In genomic region chr17:7440823-7441174, GRCh38 we compare ENCODE assay signal across 8 cellular contexts. TPM values are rescaled to one million over a fixed set of nuclear protein-coding genes. Genes with fewer than 3 reads are reported as not detected.
DNase-seq lines count a peak whose midpoint lies in the region; ATAC-seq, FAIRE-seq and TF ChIP-seq lines count a peak whose summit lies in the region.

No MANE protein-coding gene starts in this region.

- H2BK15ac ChIP-seq in IMR-90 (ENCODE audit: low read depth, low read length) = 0 out of 3 replicates have a peak overlapping the region, but pooled peaks have one; percentile 23

- peak overlapping the region; percentile 68; the same call in 1 of the 2 replicates for H2AK5ac ChIP-seq in IMR-90 (ENCODE audit: low read depth, low read length)

- H4K20me1 ChIP-seq in IMR-90 (ENCODE audit: insufficient read depth, low read length) (peaks cover 3% of the 10 kb centered on the region; the same call in 1 of the 2 replicates), K562 (replicated peaks; ENCODE audit: control insufficient read depth, insufficient read depth, low read length) (no peaks in the 10 kb centered on the region)

- H4K91ac ChIP-seq in IMR-90 (ENCODE audit: insufficient read depth, low read depth, low read length) = peak overlapping the region; percentile 74; the same call in 1 of the 2 replicates

- peaks cover 0 to 2% of the 10 kb centered on the region in 2 experiments; a peak in 1 of 4 replicates for H3K79me1 ChIP-seq in IMR-90 (ENCODE audit: low read depth in 1 of 2, low read length in 2 of 2)

- no peaks in the 10 kb centered on the region for H3K36me3 ChIP-seq in Caco-2 (ENCODE audit: control insufficient read depth, insufficient read depth, low read length)
- no peaks in the 10 kb centered on the region for H3K36me3 ChIP-seq in IMR-90 (ENCODE audit: control insufficient read depth, insufficient read depth, low read length)
- H3K36me3 ChIP-seq in K562 (ENCODE audit: control insufficient read depth, insufficient read depth, low read length) = no peaks in the 10 kb centered on the region
- H3K36me3 ChIP-seq in mesodermal cell (ENCODE audit: control insufficient read depth, insufficient read depth, low read length) = no peaks in the 10 kb centered on the region

- no peak overlapping the region for H2BK5ac ChIP-seq in IMR-90 (ENCODE audit: low read depth, low read length, poor library complexity, severe bottlenecking)

- TF ChIP-seq RAD21 in IMR-90 (IDR thresholded peaks at IDR 0.05; ENCODE audit: low read length) = no peak
- no peak for TF ChIP-seq RAD21 in K562 (CRISPR knock-in tag; conservative IDR thresholded peaks at IDR 0.05 in 1 of 2, IDR thresholded peaks at IDR 0.05 in 1 of 2)

- in situ Hi-C loops in IMR-90 (cut with MboI; ENCODE audit: low sequenced_read_pairs) = no loop called here
- in situ Hi-C loops in K562 (cut with MboI) = no loop called here

- TF ChIP-seq POLR2A in IMR-90 (IDR thresholded peaks at IDR 0.05; ENCODE audit: low read depth, low read length) (no peak), K562 (conservative IDR thresholded peaks at IDR 0.05) (no peak)

- H3K4ac ChIP-seq in IMR-90 (ENCODE audit: low read depth, low read length) = peak overlapping the region; percentile 51; the same call in 1 of the 2 replicates

- BruUV-seq in Caco-2 (replicated peaks; lab: Mats Ljungman, UMichigan) (no TSS peak), IMR-90 (replicated peaks; lab: Mats Ljungman, UMichigan) (no TSS peak), K562 (replicated peaks; lab: Mats Ljungman, UMichigan) (no TSS peak)

- peak overlapping the region; percentile 89 for H3K4me3 Mint-ChIP-seq in Caco-2 (ENCODE audit: unreplicated experiment)

- H3K79me2 ChIP-seq in K562 (ENCODE audit: control insufficient read depth, insufficient read depth, low read length) = peaks cover 7% of the 10 kb centered on the region; the same call in 2 of the 3 replicates

- TF ChIP-seq EP300 in K562 (IDR thresholded peaks at IDR 0.05; ENCODE audit: low read length) = no peak

- H2BK120ac ChIP-seq in IMR-90 (ENCODE audit: low read depth, low read length) = no peak overlapping the region

- WGBS in IMR-90 (ENCODE audit: extremely low coverage in 2 of 2, insufficient read length in 1 of 2), 2 experiments = 5% methylated on average over 3 of the region's 12 CpGs; no CpG with 5 or more reads in 1 of the 2 experiments
- 3% methylated on average over 10 of the region's 12 CpGs for WGBS in K562 (ENCODE audit: insufficient coverage, low coverage, missing lambda C conversion rate)
- 3 to 11% methylated on average over 7 to 10 of the region's 12 CpGs for WGBS in mesodermal cell (ENCODE audit: insufficient coverage in 2 of 2), 2 experiments

- H3K9ac ChIP-seq in IMR-90 (ENCODE audit: low read depth, low read length) = peak overlapping the region; percentile 67; the same call in 1 of the 2 replicates
- peak overlapping the region in 1 of 2 experiments; percentile 84; a peak in 3 of 4 replicates for H3K9ac ChIP-seq in K562 (ENCODE audit: insufficient read depth in 1 of 2, low read depth in 2 of 2, low read length in 2 of 2)

- peak overlapping the region; percentile 97; the same call in 1 of the 2 replicates for H4K5ac ChIP-seq in IMR-90 (ENCODE audit: low read depth, low read length)

- no peak overlapping the region for H2BK20ac ChIP-seq in IMR-90 (ENCODE audit: low read depth, low read length)

- H3K4me2 ChIP-seq in IMR-90 (ENCODE audit: low read depth, low read length) (peak overlapping the region; percentile 80; the same call in 1 of the 2 replicates), K562 (ENCODE audit: insufficient read depth, low read length) (peak overlapping the region; percentile 54; the same call in 1 of the 2 replicates)

- 0 out of 2 replicates have a peak, but pooled peaks cover 8% of the 10 kb centered on the region for H3K9me1 ChIP-seq in IMR-90 (ENCODE audit: insufficient read depth, low read length)
- H3K9me1 ChIP-seq in K562 (ENCODE audit: control insufficient read depth, insufficient read depth, low read length) = peaks cover 3% of the 10 kb centered on the region

- no peak for ATAC-seq in IMR-90 (ENCODE audit: low read depth)
- peak; percentile 50 for ATAC-seq in K562
- no peak for ATAC-seq in GM19023 (IDR thresholded peaks at IDR 0.05; ENCODE audit: unreplicated experiment)

- H3K36me3 Mint-ChIP-seq in Caco-2 (ENCODE audit: insufficient read depth, unreplicated experiment) = peaks cover 13% of the 10 kb centered on the region

- no peaks in the 10 kb centered on the region for H3K9me3 ChIP-seq in Caco-2
- H3K9me3 ChIP-seq in IMR-90 (ENCODE audit: control insufficient read depth, insufficient read depth, low read length) = no peaks in the 10 kb centered on the region
- no peaks in the 10 kb centered on the region for H3K9me3 ChIP-seq in K562 (replicated peaks; ENCODE audit: control insufficient read depth, insufficient read depth, low read depth, low read length)
- no peaks in the 10 kb centered on the region for H3K9me3 ChIP-seq in mesodermal cell (ENCODE audit: control insufficient read depth, low read length)

- no peak overlapping the region for H3K23ac ChIP-seq in IMR-90 (ENCODE audit: low read depth, low read length)

- no peak overlapping the region for H3K4me3 ChIP-seq in Caco-2 (ENCODE audit: low read depth, low read length)
- no peak overlapping the region for H3K4me3 ChIP-seq in IMR-90 (ENCODE audit: insufficient read depth, low read depth, low read length)
- H3K4me3 ChIP-seq in K562 = no peak overlapping the region
- peak overlapping the region; percentile 75 for H3K4me3 ChIP-seq in mesodermal cell (ENCODE audit: extremely low read depth, insufficient read depth, low read length, poor library complexity, severe bottlenecking)

- H2AFZ ChIP-seq in IMR-90 (replicated peaks; ENCODE audit: low read length, poor library complexity) (peak overlapping the region; percentile 84), K562 (ENCODE audit: low read depth, low read length) (0 out of 2 replicates have a peak overlapping the region, but pooled peaks have one; percentile 47)

- no peaks in the 10 kb centered on the region for H3K9me3 Mint-ChIP-seq in Caco-2 (ENCODE audit: unreplicated experiment)

- H3K27ac Mint-ChIP-seq in Caco-2 (ENCODE audit: unreplicated experiment) = no peak overlapping the region

- H3K27me3 ChIP-seq in Caco-2 (replicated peaks; ENCODE audit: control insufficient read depth, insufficient read depth, low read length) (no peaks in the 10 kb centered on the region), IMR-90 (ENCODE audit: control insufficient read depth, insufficient read depth, low read length) (peaks cover 36% of the 10 kb centered on the region), K562 (ENCODE audit: control insufficient read depth in 2 of 2, insufficient read depth in 2 of 2, low read length in 2 of 2) (no peaks in the 10 kb centered on the region)

- no peaks in the 10 kb centered on the region for H3K27me3 Mint-ChIP-seq in Caco-2 (ENCODE audit: insufficient read depth, unreplicated experiment)

- H3K27ac ChIP-seq in IMR-90 (ENCODE audit: insufficient read depth, low read length) = no peak overlapping the region; the same call in 1 of the 2 replicates
- H3K27ac ChIP-seq in K562 (ENCODE audit: extremely low read depth, low read depth, low read length) = no peak overlapping the region; the same call in 2 of the 3 replicates
- peak overlapping the region; percentile 91 for H3K27ac ChIP-seq in mesodermal cell (ENCODE audit: low read depth, low read length, severe bottlenecking)

- DNase-seq in Caco-2 (no peak), IMR-90 (no peak), K562 (ENCODE audit: extremely low read depth in 1 of 4, low spot score in 3 of 4) (peak; percentile 52 to 67 (median 52)), cerebellar cortex (ENCODE audit: low spot score) (no peak), NCI-H2171 treated with DMSO at 0.1 percent for 48 hours (lab: John Stamatoyannopoulos, UW) (no peak), foreskin melanocyte (no peak)

- H3K18ac ChIP-seq in IMR-90 (ENCODE audit: low read depth, low read length) = no peak overlapping the region

- H3K4me1 ChIP-seq in Caco-2 (no peaks in the 10 kb centered on the region), IMR-90 (ENCODE audit: control insufficient read depth, insufficient read depth, low read length) (peaks cover 22% of the 10 kb centered on the region), K562 (replicated peaks in 1 of 2; ENCODE audit: control insufficient read depth in 2 of 2, insufficient read depth in 2 of 2, low read length in 2 of 2) (peaks cover 20 to 74% of the 10 kb centered on the region in 2 experiments; a peak in 4 of 5 replicates), mesodermal cell (ENCODE audit: control insufficient read depth, insufficient read depth, low read length, poor library complexity, severe bottlenecking) (peaks cover 19% of the 10 kb centered on the region)

- CTCF ChIA-PET in Caco-2 (lab: Charles Lee) (interaction anchor here (0.8 to 1.7 kb wide), 2 partner anchors 61 to 120 kb away, joined by 3 to 8 read pairs; no protein-coding TSS in a partner anchor), IMR-90 (lab: Yijun Ruan, JAX) (no interaction called here), K562 (lab: Yijun Ruan, JAX; ENCODE audit: low intra/inter-chr PET ratio) (no interaction called here)

- POLR2A ChIA-PET in Caco-2 (lab: Charles Lee) (no interaction called here), IMR-90 (lab: Charles Lee; ENCODE audit: unreplicated experiment) (interaction anchor here (0.6 kb wide), 3 partner anchors 28 to 934 kb away, joined by 3 to 8 read pairs (median 7); no protein-coding TSS in a partner anchor), K562 (lab: Yijun Ruan, JAX) (interaction anchor here (0.6 to 2.0 kb wide), 5 partner anchors 36 to 68 kb away, joined by 3 to 8 read pairs (median 6); partner anchors contain the start of genes POLR2A and ZBTB4)

- H3K56ac ChIP-seq in IMR-90 (ENCODE audit: extremely low read depth, insufficient read depth, low read length) = no peak overlapping the region

- H3K14ac ChIP-seq in IMR-90 (replicated peaks; ENCODE audit: low read depth, low read length) = no peak overlapping the region

- peak overlapping the region; percentile 67 to 94; a peak in 2 of 4 replicates for H4K8ac ChIP-seq in IMR-90 (ENCODE audit: low read depth in 2 of 2, low read length in 2 of 2)

- intact Hi-C loops in Caco-2 (cut with micrococcal nuclease; ENCODE audit: unreplicated experiment) = no loop called here
- intact Hi-C loops in IMR-90 (cut with micrococcal nuclease) = no loop called here
- intact Hi-C loops in K562 (cut with micrococcal nuclease) = no loop called here

- H3K4me1 Mint-ChIP-seq in Caco-2 (ENCODE audit: low read depth, unreplicated experiment) = peaks cover 6% of the 10 kb centered on the region

- TF ChIP-seq CTCF in Caco-2 (IDR thresholded peaks at IDR 0.05; ENCODE audit: insufficient read depth in 1 of 2, low read depth in 1 of 2, low read length in 1 of 2, severe bottlenecking in 1 of 2, unreplicated experiment in 1 of 2) (no peak), IMR-90 (conservative IDR thresholded peaks at IDR 0.05; ENCODE audit: low read depth, low read length) (no peak), K562 (IDR thresholded peaks at IDR 0.05 in 2 of 3, conservative IDR thresholded peaks at IDR 0.05 in 1 of 3; ENCODE audit: insufficient read depth in 2 of 3, low read depth in 1 of 3, low read length in 3 of 3) (0 out of 6 replicates have a peak, but pooled peaks of 1 of the 3 experiments have one; percentile 8)

- dilution Hi-C loops in IMR-90 (cut with HindIII; ENCODE audit: low sequenced_read_pairs, unreplicated experiment) = no loop called here

- peak; percentile 74 for FAIRE-seq in K562 (lab: Jason Lieb, UNC)

- H2AK9ac ChIP-seq in IMR-90 (replicated peaks; ENCODE audit: low read depth, low read length, poor library complexity) = peak overlapping the region; percentile 93

RNA-seq across cellular contexts. Expression of gene FGF11, which starts 1.5 kb away (rescaled TPM):
- total RNA-seq in Caco-2 (2022) = 0.91 and 1.3 TPM in 2 replicates
- 0.18 and 0.28 TPM in 2 replicates for total RNA-seq in IMR-90 (2012; rRNA removed)
- 0.99 and 1.1 TPM in 2 replicates for polyA plus RNA-seq in IMR-90 (2012; rRNA removed)
- 0.96 and 1.8 TPM in 2 replicates for polyA plus RNA-seq in IMR-90 (2012; cell fraction: cytosol; rRNA removed)
- 3.8 and 3.9 TPM in 2 replicates for polyA plus RNA-seq in IMR-90 (2012; cell fraction: nucleus; rRNA removed; ENCODE audit: low replicate concordance)
- total RNA-seq in K562 (2011; cell fraction: chromatin; rRNA removed; ENCODE audit: low replicate concordance) = 5.6 and 12.1 TPM in 2 replicates
- total RNA-seq in K562 (2011; cell fraction: nucleolus; rRNA removed) = 6.7 and 7.5 TPM in 2 replicates
- 7.7 and 14.8 TPM in 2 replicates for total RNA-seq in K562 (2011; cell fraction: nucleoplasm; rRNA removed)
- 3.0 and 3.5 TPM in 2 replicates for total RNA-seq in K562 (2014; rRNA removed)
- total RNA-seq in K562 (2014; rRNA removed; fragmentation: Illumina TruSeq; extraction: Trizol) = 2.7 and 3.2 TPM in 2 replicates
- total RNA-seq in K562 (2015; rRNA removed; fragmentation: Illumina TruSeq; extraction: Trizol) = 2.2 and 3.3 TPM in 2 replicates
- total RNA-seq in K562 (2021) = 4.4 and 5.8 TPM in 2 replicates
- 4.7 and 10.4 TPM in 2 replicates for polyA plus RNA-seq in K562 (2011; rRNA removed)
- 5.5 and 8.1 TPM in 2 replicates for polyA plus RNA-seq in K562 (2011; cell fraction: cytosol; rRNA removed)
- 23.3 and 26.0 TPM in 2 replicates for polyA plus RNA-seq in K562 (2011; cell fraction: nucleus; rRNA removed)
- 6.5 and 7.3 TPM in 2 replicates for polyA plus RNA-seq in K562 (2012)
- 6.1 and 7.5 TPM in 2 replicates for polyA plus RNA-seq in K562 (2014; fragmentation: Illumina TruSeq; extraction: Trizol)
- 1 to 10 TPM; 1.2 to 1.4 TPM for polyA plus RNA-seq in K562 (2014; fragmentation: Nextera tagmentation; extraction: Ambion mirVana)
- polyA plus RNA-seq in K562 (2014; rRNA removed) = 3.2 and 3.4 TPM in 2 replicates
- 2.2 and 3.4 TPM in 2 replicates for polyA minus RNA-seq in K562 (2011; rRNA and poly(A)+ RNA removed)
- polyA minus RNA-seq in K562 (2011; cell fraction: cytosol; rRNA and poly(A)+ RNA removed) = 1.9 and 3.9 TPM in 2 replicates
- polyA minus RNA-seq in K562 (2011; cell fraction: nucleus; rRNA and poly(A)+ RNA removed) = 2.7 and 5.2 TPM in 2 replicates
- polyA plus RNA-seq in mesodermal cell (2013, experiment 1 of 2) = 10.0 TPM
- 6.1 TPM for polyA plus RNA-seq in mesodermal cell (2013, experiment 2 of 2)

RNA-seq across cellular contexts. Expression of gene CHRNB1, which starts 4.1 kb away (rescaled TPM):
- 1.7 and 2.6 TPM in 2 replicates for total RNA-seq in Caco-2 (2022)
- 4.2 and 4.3 TPM in 2 replicates for total RNA-seq in IMR-90 (2012; rRNA removed)
- 6.0 and 6.4 TPM in 2 replicates for polyA plus RNA-seq in IMR-90 (2012; rRNA removed)
- polyA plus RNA-seq in IMR-90 (2012; cell fraction: cytosol; rRNA removed) = 7.0 and 8.0 TPM in 2 replicates
- 0.76 and 1.6 TPM in 2 replicates for polyA plus RNA-seq in IMR-90 (2012; cell fraction: nucleus; rRNA removed; ENCODE audit: low replicate concordance)
- total RNA-seq in K562 (2011; cell fraction: chromatin; rRNA removed; ENCODE audit: low replicate concordance) = 8.4 and 14.2 TPM in 2 replicates
- total RNA-seq in K562 (2011; cell fraction: nucleolus; rRNA removed) = 9.3 and 9.7 TPM in 2 replicates
- total RNA-seq in K562 (2011; cell fraction: nucleoplasm; rRNA removed) = 10.6 and 13.7 TPM in 2 replicates
- 4.7 and 5.0 TPM in 2 replicates for total RNA-seq in K562 (2014; rRNA removed)
- 4.8 and 5.1 TPM in 2 replicates for total RNA-seq in K562 (2014; rRNA removed; fragmentation: Illumina TruSeq; extraction: Trizol)
- total RNA-seq in K562 (2015; rRNA removed; fragmentation: Illumina TruSeq; extraction: Trizol) = 6.3 and 6.6 TPM in 2 replicates
- total RNA-seq in K562 (2021) = 4.5 and 4.9 TPM in 2 replicates
- polyA plus RNA-seq in K562 (2011; rRNA removed) = 7.5 and 7.6 TPM in 2 replicates
- 12.9 and 14.1 TPM in 2 replicates for polyA plus RNA-seq in K562 (2011; cell fraction: cytosol; rRNA removed)
- polyA plus RNA-seq in K562 (2011; cell fraction: nucleus; rRNA removed) = 5.5 and 7.4 TPM in 2 replicates
- polyA plus RNA-seq in K562 (2012) = 10.8 and 11.7 TPM in 2 replicates
- 11.5 and 12.3 TPM in 2 replicates for polyA plus RNA-seq in K562 (2014; fragmentation: Illumina TruSeq; extraction: Trizol)
- polyA plus RNA-seq in K562 (2014; fragmentation: Nextera tagmentation; extraction: Ambion mirVana) = 10 to 100 TPM in 1 of 2 experiments, 1 to 10 TPM in 1; 8.2 to 11.3 TPM
- 6.8 and 7.9 TPM in 2 replicates for polyA plus RNA-seq in K562 (2014; rRNA removed)
- polyA minus RNA-seq in K562 (2011; rRNA and poly(A)+ RNA removed) = 3.7 and 4.7 TPM in 2 replicates
- polyA minus RNA-seq in K562 (2011; cell fraction: cytosol; rRNA and poly(A)+ RNA removed) = 2.6 and 2.8 TPM in 2 replicates
- 2.2 and 3.1 TPM in 2 replicates for polyA minus RNA-seq in K562 (2011; cell fraction: nucleus; rRNA and poly(A)+ RNA removed)
- 10.3 TPM for polyA plus RNA-seq in mesodermal cell (2013, experiment 1 of 2)
- 9.7 TPM for polyA plus RNA-seq in mesodermal cell (2013, experiment 2 of 2)

RNA-seq across cellular contexts. Expression of gene TMEM102, which starts 5.6 kb away (rescaled TPM):
- 2.9 and 3.7 TPM in 2 replicates for total RNA-seq in Caco-2 (2022)
- total RNA-seq in IMR-90 (2012; rRNA removed) = 1.1 and 1.4 TPM in 2 replicates
- 2.2 and 2.3 TPM in 2 replicates for polyA plus RNA-seq in IMR-90 (2012; rRNA removed)
- polyA plus RNA-seq in IMR-90 (2012; cell fraction: cytosol; rRNA removed) = 2.0 and 3.0 TPM in 2 replicates
- polyA plus RNA-seq in IMR-90 (2012; cell fraction: nucleus; rRNA removed; ENCODE audit: low replicate concordance) = 1.2 and 2.3 TPM in 2 replicates
- total RNA-seq in K562 (2011; cell fraction: chromatin; rRNA removed; ENCODE audit: low replicate concordance) = 2.0 and 9.0 TPM in 2 replicates
- total RNA-seq in K562 (2011; cell fraction: nucleolus; rRNA removed) = 8.3 and 8.8 TPM in 2 replicates
- 3.4 and 4.8 TPM in 2 replicates for total RNA-seq in K562 (2011; cell fraction: nucleoplasm; rRNA removed)
- total RNA-seq in K562 (2014; rRNA removed) = 5.9 and 6.7 TPM in 2 replicates
- total RNA-seq in K562 (2014; rRNA removed; fragmentation: Illumina TruSeq; extraction: Trizol) = 1.1 and 1.5 TPM in 2 replicates
- 2.7 and 3.2 TPM in 2 replicates for total RNA-seq in K562 (2015; rRNA removed; fragmentation: Illumina TruSeq; extraction: Trizol)
- 6.9 and 7.6 TPM in 2 replicates for total RNA-seq in K562 (2021)
- polyA plus RNA-seq in K562 (2011; rRNA removed) = 1.3 and 2.5 TPM in 2 replicates
- 2.4 and 5.5 TPM in 2 replicates for polyA plus RNA-seq in K562 (2011; cell fraction: cytosol; rRNA removed)
- polyA plus RNA-seq in K562 (2011; cell fraction: nucleus; rRNA removed) = 3.8 and 4.2 TPM in 2 replicates
- 4.7 and 5.8 TPM in 2 replicates for polyA plus RNA-seq in K562 (2012)
- 3.0 and 5.0 TPM in 2 replicates for polyA plus RNA-seq in K562 (2014; fragmentation: Illumina TruSeq; extraction: Trizol)
- polyA plus RNA-seq in K562 (2014; fragmentation: Nextera tagmentation; extraction: Ambion mirVana) = under 1 TPM in 1 of 2 experiments, not detected in 1; 0.03 TPM
- 4.0 and 4.5 TPM in 2 replicates for polyA plus RNA-seq in K562 (2014; rRNA removed)
- 1.9 and 2.1 TPM in 2 replicates for polyA minus RNA-seq in K562 (2011; rRNA and poly(A)+ RNA removed)
- polyA minus RNA-seq in K562 (2011; cell fraction: cytosol; rRNA and poly(A)+ RNA removed) = 2.9 and 3.5 TPM in 2 replicates
- polyA minus RNA-seq in K562 (2011; cell fraction: nucleus; rRNA and poly(A)+ RNA removed) = 5.5 and 7.4 TPM in 2 replicates
- polyA plus RNA-seq in mesodermal cell (2013, experiment 1 of 2) = 5.5 TPM
- polyA plus RNA-seq in mesodermal cell (2013, experiment 2 of 2) = 4.6 TPM

RNA-seq across cellular contexts. Expression of gene SPEM3, which starts 12.1 kb away (rescaled TPM):
- not detected in 2 replicates for total RNA-seq in Caco-2 (2022)
- not detected in 2 replicates for total RNA-seq in IMR-90 (2012; rRNA removed)
- not detected in 2 replicates for polyA plus RNA-seq in IMR-90 (2012; rRNA removed)
- polyA plus RNA-seq in IMR-90 (2012; cell fraction: cytosol; rRNA removed) = not detected in 2 replicates
- polyA plus RNA-seq in IMR-90 (2012; cell fraction: nucleus; rRNA removed; ENCODE audit: low replicate concordance) = not detected in 2 replicates
- not detected in 2 replicates for total RNA-seq in K562 (2011; cell fraction: chromatin; rRNA removed; ENCODE audit: low replicate concordance)
- total RNA-seq in K562 (2011; cell fraction: nucleolus; rRNA removed) = not detected in 2 replicates
- total RNA-seq in K562 (2011; cell fraction: nucleoplasm; rRNA removed) = not detected in 2 replicates
- not detected in 2 replicates for total RNA-seq in K562 (2014; rRNA removed)
- not detected in 2 replicates for total RNA-seq in K562 (2014; rRNA removed; fragmentation: Illumina TruSeq; extraction: Trizol)
- total RNA-seq in K562 (2015; rRNA removed; fragmentation: Illumina TruSeq; extraction: Trizol) = not detected in 2 replicates
- total RNA-seq in K562 (2021) = not detected in 2 replicates
- polyA plus RNA-seq in K562 (2011; rRNA removed) = not detected in 2 replicates
- polyA plus RNA-seq in K562 (2011; cell fraction: cytosol; rRNA removed) = not detected in 2 replicates
- not detected in 2 replicates for polyA plus RNA-seq in K562 (2011; cell fraction: nucleus; rRNA removed)
- polyA plus RNA-seq in K562 (2012) = not detected in 2 replicates
- polyA plus RNA-seq in K562 (2014; fragmentation: Illumina TruSeq; extraction: Trizol) = not detected in 2 replicates
- not detected for polyA plus RNA-seq in K562 (2014; fragmentation: Nextera tagmentation; extraction: Ambion mirVana)
- polyA plus RNA-seq in K562 (2014; rRNA removed) = not detected in 2 replicates
- polyA minus RNA-seq in K562 (2011; rRNA and poly(A)+ RNA removed) = not detected in 2 replicates
- not detected in 2 replicates for polyA minus RNA-seq in K562 (2011; cell fraction: cytosol; rRNA and poly(A)+ RNA removed)
- polyA minus RNA-seq in K562 (2011; cell fraction: nucleus; rRNA and poly(A)+ RNA removed) = not detected in 2 replicates
- not detected for polyA plus RNA-seq in mesodermal cell (2013, experiment 1 of 2)
- polyA plus RNA-seq in mesodermal cell (2013, experiment 2 of 2) = not detected

RNA-seq across cellular contexts. Expression of gene SPEM2, which starts 15.4 kb away (rescaled TPM):
- total RNA-seq in Caco-2 (2022) (not detected in 2 replicates), IMR-90 (2012; rRNA removed) (not detected in 2 replicates), K562 (2014; rRNA removed) (not detected in 2 replicates), K562 (2014; rRNA removed; fragmentation: Illumina TruSeq; extraction: Trizol) (not detected in 2 replicates), K562 (2015; rRNA removed; fragmentation: Illumina TruSeq; extraction: Trizol) (not detected in 2 replicates), K562 (2021) (not detected in 2 replicates)
- polyA plus RNA-seq in IMR-90 (2012; rRNA removed) (not detected in 2 replicates), K562 (2011; rRNA removed) (not detected in 2 replicates), K562 (2014; fragmentation: Illumina TruSeq; extraction: Trizol) (not detected in 2 replicates), K562 (2014; fragmentation: Nextera tagmentation; extraction: Ambion mirVana) (not detected), K562 (2014; rRNA removed) (not detected in 2 replicates)
- not detected in 2 replicates for polyA plus RNA-seq in IMR-90 (2012; cell fraction: cytosol; rRNA removed)
- 0.13 TPM in 1 of 2 replicates, not detected in the other for polyA plus RNA-seq in IMR-90 (2012; cell fraction: nucleus; rRNA removed; ENCODE audit: low replicate concordance)
- not detected in 2 replicates for total RNA-seq in K562 (2011; cell fraction: chromatin; rRNA removed; ENCODE audit: low replicate concordance)
- total RNA-seq in K562 (2011; cell fraction: nucleolus; rRNA removed) = not detected in 2 replicates
- not detected in 2 replicates for total RNA-seq in K562 (2011; cell fraction: nucleoplasm; rRNA removed)
- 0.07 TPM in 1 of 2 replicates, not detected in the other for polyA plus RNA-seq in K562 (2011; cell fraction: cytosol; rRNA removed)
- polyA plus RNA-seq in K562 (2011; cell fraction: nucleus; rRNA removed) = not detected in 2 replicates
- polyA plus RNA-seq in K562 (2012) = not detected in 2 replicates
- not detected in 2 replicates for polyA minus RNA-seq in K562 (2011; rRNA and poly(A)+ RNA removed)
- not detected in 2 replicates for polyA minus RNA-seq in K562 (2011; cell fraction: cytosol; rRNA and poly(A)+ RNA removed)
- polyA minus RNA-seq in K562 (2011; cell fraction: nucleus; rRNA and poly(A)+ RNA removed) = not detected in 2 replicates
- polyA plus RNA-seq in mesodermal cell (2013, experiment 1 of 2) = not detected
- polyA plus RNA-seq in mesodermal cell (2013, experiment 2 of 2) = not detected

Comparison
In these comparisons a context has a peak if more than half of its experiments do, and no peak if none do; other contexts are left out.
1. DNase-seq: peak in K562 (4 of 4); none in Caco-2 (0 of 2), IMR-90 (single experiment), cerebellar cortex (single experiment), NCI-H2171 treated with DMSO at 0.1 percent for 48 hours (single experiment) and foreskin melanocyte (single experiment).